18 cellular contexts compared by ENCODE assay signal in genomic region chr7:130843703-130844102, GRCh38.
DNase-seq lines count a peak whose midpoint lies in the region; ATAC-seq, FAIRE-seq and TF ChIP-seq lines count a peak whose summit lies in the region.
"Had no signal": no experiment of that assay in that cellular context is flagged by ENCODE, and none has a peak within 500 bp of the region (broad histone marks: within the 10 kb centered on the region; RNA-seq: fewer than 3 reads in every experiment).

No MANE protein-coding gene starts in this region.

- H3K4me3 ChIP-seq in mesenchymal stem cell (ENCODE audit: insufficient read depth in 1 of 2, low read depth in 1 of 2, low read length in 2 of 2): no peak overlapping the region
- no peak overlapping the region for H3K4me3 ChIP-seq in vagina
- H3K4me3 ChIP-seq in kidney (ENCODE audit: low read length in 2 of 2): no peak overlapping the region
- H3K4me3 ChIP-seq: GM12878 had no signal

- 95% methylated on average over 11 of the region's 11 CpGs for WGBS in mesenchymal stem cell

- POLR2A ChIA-PET in naive thymus-derived CD8-positive, alpha-beta T cell (lab: Charles Lee): no interaction called here

- H3K4ac ChIP-seq in mesenchymal stem cell (ENCODE audit: low read depth in 1 of 2, low read length in 2 of 2): no peak overlapping the region

- TF ChIP-seq POLR2A in vagina (IDR thresholded peaks at IDR 0.05): no peak

- H3K4me2 ChIP-seq in mesenchymal stem cell (ENCODE audit: low read length, poor library complexity, severe bottlenecking): no peak overlapping the region

- peak overlapping the region; percentile 32 for H3K27ac Mint-ChIP-seq in T-helper 17 cell
- peak overlapping the region in 2 of 10 donors; percentile 52 to 75 for H3K27ac Mint-ChIP-seq in naive thymus-derived CD8-positive, alpha-beta T cell
- H3K27ac Mint-ChIP-seq: B cell; CD4-positive, alpha-beta T cell had no signal

- peak; percentile 41 for DNase-seq in Right ventricle myocardium inferior (ENCODE audit: missing footprints)
- no peak for DNase-seq in left cardiac atrium
- no peak for DNase-seq in T-helper 17 cell
- DNase-seq in mesenchymal stem cell: no peak
- no peak for DNase-seq in naive thymus-derived CD8-positive, alpha-beta T cell
- DNase-seq in vagina (ENCODE audit: extremely low spot score in 2 of 2): no peak
- DNase-seq in kidney: no peak
- DNase-seq: ACHN; C1 segment of cervical spinal cord; Calu3; CD4-positive, alpha-beta T cell; DMS 273 treated with DMSO at 0.1 percent for 48 hours; GOT3; HCEC 1CT; KBM-7 had no signal

- ATAC-seq in Right ventricle myocardium inferior (no peak), left cardiac atrium (no peak), T-helper 17 cell (no peak)
- ATAC-seq in naive thymus-derived CD8-positive, alpha-beta T cell: no peak
- ATAC-seq: GM12878 had no signal

- H2BK12ac ChIP-seq in mesenchymal stem cell (ENCODE audit: low read length in 2 of 2): no peak overlapping the region

- H2BK5ac ChIP-seq in mesenchymal stem cell (ENCODE audit: low read depth, low read length, poor library complexity, severe bottlenecking): no peak overlapping the region

- H3K4me1 Mint-ChIP-seq in T-helper 17 cell: peaks cover 6% of the 10 kb centered on the region
- H3K4me1 Mint-ChIP-seq in naive thymus-derived CD8-positive, alpha-beta T cell: peaks cover 21 to 33% (median 30%) of the 10 kb centered on the region in 4 donors

- no peak overlapping the region for H4K8ac ChIP-seq in mesenchymal stem cell (ENCODE audit: low read length)

- H2AK5ac ChIP-seq in mesenchymal stem cell (ENCODE audit: low read length, severe bottlenecking): no peak overlapping the region

- H3K27ac ChIP-seq in mesenchymal stem cell (ENCODE audit: low read length, poor library complexity, severe bottlenecking) (no peak overlapping the region), vagina (no peak overlapping the region), kidney (ENCODE audit: low read depth in 2 of 2, low read length in 2 of 2) (no peak overlapping the region)
- H3K27ac ChIP-seq: HL-60 had no signal

- H3K4me3 Mint-ChIP-seq in T-helper 17 cell: no peak overlapping the region
- peak overlapping the region in 2 of 10 donors; percentile 36 to 52 for H3K4me3 Mint-ChIP-seq in naive thymus-derived CD8-positive, alpha-beta T cell
- H3K4me3 Mint-ChIP-seq: B cell; CD4-positive, alpha-beta T cell had no signal

- no peak overlapping the region for H3K23ac ChIP-seq in mesenchymal stem cell (ENCODE audit: low read length in 2 of 2)

- H3K79me1 ChIP-seq in mesenchymal stem cell (replicated peaks; ENCODE audit: low read length, poor library complexity, severe bottlenecking): no peaks in the 10 kb centered on the region

- H3K27me3 Mint-ChIP-seq in T-helper 17 cell: peaks cover 55% of the 10 kb centered on the region
- H3K27me3 Mint-ChIP-seq in naive thymus-derived CD8-positive, alpha-beta T cell: peaks cover 0 to 2% (median 0%) of the 10 kb centered on the region in 5 donors

- H3K36me3 ChIP-seq in mesenchymal stem cell (ENCODE audit: control insufficient read depth in 1 of 2, insufficient read depth in 2 of 2, low read depth in 1 of 2, low read length in 2 of 2) (no peaks in the 10 kb centered on the region), vagina (no peaks in the 10 kb centered on the region), kidney (ENCODE audit: control insufficient read depth in 1 of 2, insufficient read depth in 2 of 2, low read length in 2 of 2) (no peaks in the 10 kb centered on the region)

- H2AFZ ChIP-seq in mesenchymal stem cell (ENCODE audit: low read depth, low read length): no peak overlapping the region

- FAIRE-seq in kidney (lab: Jason Lieb, UNC): no peak
- FAIRE-seq: GM12878 had no signal

- H3K9me3 Mint-ChIP-seq in naive thymus-derived CD8-positive, alpha-beta T cell: no peaks in the 10 kb centered on the region
- H3K9me3 Mint-ChIP-seq: CD4-positive, alpha-beta T cell had no signal

- H3K4me1 ChIP-seq in mesenchymal stem cell (ENCODE audit: control insufficient read depth, insufficient read depth, low read depth, low read length): peaks cover 8% of the 10 kb centered on the region
- peaks cover 10% of the 10 kb centered on the region for H3K4me1 ChIP-seq in vagina
- H3K4me1 ChIP-seq in kidney (ENCODE audit: control insufficient read depth in 1 of 2, insufficient read depth in 1 of 2, low read depth in 1 of 2, low read length in 2 of 2): no peaks in the 10 kb centered on the region

- H3K27me3 ChIP-seq in mesenchymal stem cell (ENCODE audit: control insufficient read depth in 1 of 2, insufficient read depth in 1 of 2, low read length in 2 of 2) (no peaks in the 10 kb centered on the region), vagina (no peaks in the 10 kb centered on the region)

- H3K36me3 Mint-ChIP-seq in T-helper 17 cell (ENCODE audit: low read depth): peaks cover 4% of the 10 kb centered on the region
- no peaks in the 10 kb centered on the region for H3K36me3 Mint-ChIP-seq in naive thymus-derived CD8-positive, alpha-beta T cell

- H3K18ac ChIP-seq in mesenchymal stem cell (ENCODE audit: low read depth in 1 of 2, low read length in 2 of 2): no peak overlapping the region

- H2BK15ac ChIP-seq in mesenchymal stem cell (ENCODE audit: low read depth, poor library complexity, severe bottlenecking): no peak overlapping the region

- H3K9me3 ChIP-seq in T-helper 17 cell (ENCODE audit: control insufficient read depth, low read length, poor library complexity, severe bottlenecking) (no peaks in the 10 kb centered on the region), mesenchymal stem cell (ENCODE audit: control insufficient read depth, low read length) (no peaks in the 10 kb centered on the region), vagina (no peaks in the 10 kb centered on the region), kidney (ENCODE audit: control insufficient read depth in 1 of 2, low read length in 2 of 2) (no peaks in the 10 kb centered on the region)

- H4K91ac ChIP-seq in mesenchymal stem cell (ENCODE audit: low read length): peak overlapping the region; percentile 43

- H3K14ac ChIP-seq in mesenchymal stem cell (ENCODE audit: low read length in 2 of 2): no peak overlapping the region

- H3K9ac ChIP-seq in mesenchymal stem cell (ENCODE audit: low read length) (no peak overlapping the region), kidney (ENCODE audit: low read length in 2 of 2) (no peak overlapping the region)

- no peak overlapping the region for H2BK120ac ChIP-seq in mesenchymal stem cell (ENCODE audit: low read depth, low read length)

- intact Hi-C loops in Right ventricle myocardium inferior (cut with DNase I) (no loop called here), left cardiac atrium (cut with DNase I) (no loop called here), vagina (cut with DNase I) (no loop called here), kidney (cut with DNase I) (no loop called here)

- TF ChIP-seq CTCF in vagina (IDR thresholded peaks at IDR 0.05) (no peak), kidney (IDR thresholded peaks at IDR 0.05; ENCODE audit: borderline replicate concordance, extremely low read depth, insufficient read depth) (no peak)
